ENCODE assay signal across 1 cellular context in genomic region chr7:93350338-93350737, GRCh38.
TF ChIP-seq lines count a peak whose summit lies in the region.

No MANE protein-coding gene starts in this region.

TF ChIP-seq in WTC11, 78 proteins besides CTCF, POLR2A, EP300 and RAD21:
- TF ChIP-seq ZNF121 (CRISPR knock-in tag; IDR thresholded peaks at IDR 0.05) (no peak), NR3C1 (CRISPR knock-in tag; conservative IDR thresholded peaks at IDR 0.05; ENCODE audit: low read depth) (no peak), ZNF532 (CRISPR knock-in tag; IDR thresholded peaks at IDR 0.05; ENCODE audit: borderline replicate concordance) (no peak), ZNF396 (CRISPR knock-in tag; IDR thresholded peaks at IDR 0.05; ENCODE audit: borderline replicate concordance) (no peak), NFATC4 (CRISPR knock-in tag; IDR thresholded peaks at IDR 0.05) (no peak), ETV6 (CRISPR knock-in tag; IDR thresholded peaks at IDR 0.05) (no peak), E2F5 (CRISPR knock-in tag; IDR thresholded peaks at IDR 0.05) (no peak), PREB (CRISPR knock-in tag; IDR thresholded peaks at IDR 0.05; ENCODE audit: borderline replicate concordance) (no peak), ZSCAN18 (CRISPR knock-in tag; IDR thresholded peaks at IDR 0.05) (no peak), FOXK1 (CRISPR knock-in tag; IDR thresholded peaks at IDR 0.05) (no peak), PRDM15 (CRISPR knock-in tag; IDR thresholded peaks at IDR 0.05) (no peak), FOXP4 (CRISPR knock-in tag; IDR thresholded peaks at IDR 0.05) (no peak), FOXP1 (CRISPR knock-in tag; IDR thresholded peaks at IDR 0.05; ENCODE audit: borderline replicate concordance) (no peak), CREM (CRISPR knock-in tag; IDR thresholded peaks at IDR 0.05) (no peak), ZNF317 (CRISPR knock-in tag; IDR thresholded peaks at IDR 0.05; ENCODE audit: borderline replicate concordance, low read depth) (no peak), ZNF512 (CRISPR knock-in tag; IDR thresholded peaks at IDR 0.05; ENCODE audit: borderline replicate concordance) (no peak), ZBTB43 (CRISPR knock-in tag; IDR thresholded peaks at IDR 0.05) (no peak), EMX1 (CRISPR knock-in tag; IDR thresholded peaks at IDR 0.05) (no peak), SP1 (CRISPR knock-in tag; conservative IDR thresholded peaks at IDR 0.05) (no peak), ATF6 (CRISPR knock-in tag; IDR thresholded peaks at IDR 0.05) (no peak)
TF ChIP-seq in WTC11: peak in this region for 0.
